ENCODE assay signal across 10 cellular contexts in the genomic region with DNA sequence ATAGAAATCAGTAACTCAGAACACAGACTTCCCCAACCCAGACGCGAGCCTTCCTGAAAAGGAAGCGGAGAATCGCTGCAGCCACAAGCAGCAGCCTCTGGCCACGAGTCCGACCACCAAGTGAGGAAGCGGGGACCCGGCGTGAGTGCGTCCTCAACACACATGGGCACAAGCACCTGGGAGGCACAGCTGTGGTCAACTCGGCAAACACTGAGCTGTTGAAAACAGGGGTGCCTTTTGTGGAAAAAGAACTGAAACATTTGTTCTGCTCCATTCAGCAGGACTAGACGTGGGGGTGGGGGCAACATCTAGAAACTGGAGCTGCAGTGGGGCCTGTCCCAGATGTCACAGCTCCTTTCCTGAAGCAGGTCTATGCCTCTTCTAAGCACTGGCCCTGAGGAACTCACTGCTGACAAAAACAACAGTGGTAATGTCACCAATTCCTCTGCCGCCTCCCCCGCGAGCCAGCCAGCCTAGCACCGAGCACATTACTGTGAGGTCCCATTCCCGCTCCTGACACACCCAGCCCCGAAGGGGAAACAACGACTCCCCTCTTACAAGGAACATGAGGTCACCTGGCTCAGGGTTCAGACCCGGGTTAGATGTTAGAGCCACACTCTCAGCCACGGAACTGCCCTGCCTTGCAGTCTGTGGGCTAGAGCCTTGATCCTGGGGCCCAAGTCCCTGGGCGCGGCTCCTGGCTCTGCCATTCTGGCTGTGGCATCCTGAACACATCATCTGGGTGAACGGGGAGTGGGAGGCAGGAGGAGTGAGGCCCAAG. TPM values are rescaled to one million over a fixed set of nuclear protein-coding genes. Genes with fewer than 3 reads are reported as not detected.
DNase-seq lines count a peak whose midpoint lies in the region; ATAC-seq, FAIRE-seq and TF ChIP-seq lines count a peak whose summit lies in the region.
"Had no signal": no experiment of that assay in that cellular context is flagged by ENCODE, and none has a peak within 500 bp of the region (broad histone marks: within the 10 kb centered on the region; RNA-seq: fewer than 3 reads in every experiment).

No MANE protein-coding gene starts in this region.

- no peak for FAIRE-seq in D721Med (lab: Jason Lieb, UNC)
- FAIRE-seq: G401.6 had no signal

- H3K4me1 Mint-ChIP-seq in CD4-positive, alpha-beta T cell (ENCODE audit: low read depth) = peaks cover 79% of the 10 kb centered on the region
- peaks cover 80 to 91% (median 80%) of the 10 kb centered on the region in 3 donors for H3K4me1 Mint-ChIP-seq in T-cell

- no peaks in the 10 kb centered on the region for H3K9me3 Mint-ChIP-seq in CD4-positive, alpha-beta T cell
- no peaks in the 10 kb centered on the region for H3K9me3 Mint-ChIP-seq in T-cell

- H3K36me3 Mint-ChIP-seq in CD4-positive, alpha-beta T cell (ENCODE audit: low read depth) = peaks cover 20% of the 10 kb centered on the region
- H3K36me3 Mint-ChIP-seq in T-cell = peaks cover 13% of the 10 kb centered on the region

- peak overlapping the region; percentile 95 for H3K27ac Mint-ChIP-seq in CD4-positive, alpha-beta T cell
- H3K27ac Mint-ChIP-seq in T-cell = peak overlapping the region; percentile 97 to 99

- POLR2A ChIA-PET in CD4-positive, alpha-beta T cell (lab: Charles Lee) = interaction anchor here (0.6 to 11.7 kb wide), 10 partner anchors 8 to 175 kb away, joined by 3 to 145 read pairs (median 12); partner anchors contain the start of gene KDM8
- POLR2A ChIA-PET in T-cell (lab: Charles Lee) = interaction anchor here in 1 of 2 donors (0.6 to 0.7 kb wide), 4 partner anchors 9 to 1995 kb away, joined by 3 to 6 read pairs (median 4); no protein-coding TSS in a partner anchor

- H3K27me3 Mint-ChIP-seq in CD4-positive, alpha-beta T cell = no peaks in the 10 kb centered on the region
- H3K27me3 Mint-ChIP-seq in T-cell = no peaks in the 10 kb centered on the region

- intact Hi-C loops in CD4-positive, alpha-beta T cell (cut with DNase I, micrococcal nuclease) = loop anchor here in 1 of 2 experiments (5.0 kb wide), 2 partner anchors 35 to 55 kb away; no protein-coding TSS in a partner anchor
- intact Hi-C loops in Right ventricle myocardium inferior (cut with DNase I) = loop anchor here (5.0 kb wide), 1 partner anchor 95 kb away; no protein-coding TSS in a partner anchor

- H3K4me3 Mint-ChIP-seq in CD4-positive, alpha-beta T cell = peak overlapping the region; percentile 80
- H3K4me3 Mint-ChIP-seq in T-cell = peak overlapping the region; percentile 64 to 85 (median 68)

- TF ChIP-seq CTCF in CD4-positive, alpha-beta T cell (IDR thresholded peaks at IDR 0.05) = no peak
- no peak for TF ChIP-seq CTCF in D721Med (IDR thresholded peaks at IDR 0.05; ENCODE audit: insufficient read depth, missing control alignments)

- H3K27ac ChIP-seq in CD4-positive, alpha-beta T cell (ENCODE audit: low read depth, low read length) = peak overlapping the region; percentile 95
- H3K27ac ChIP-seq: thoracic aorta had no signal

- peak in 7 of 10 experiments; percentile 12 to 54 (median 35) for DNase-seq in CD4-positive, alpha-beta T cell
- DNase-seq in T-cell = peak in 15 of 34 experiments; percentile 10 to 52 (median 29)
- peak; percentile 75 for DNase-seq in medulla oblongata (ENCODE audit: extremely low spot score)
- no peak for DNase-seq in D721Med (ENCODE audit: insufficient read length, low spot score)
- no peak for DNase-seq in NCI-H2171 (lab: John Stamatoyannopoulos, UW)
- no peak for DNase-seq in Right ventricle myocardium inferior (ENCODE audit: missing footprints)
- no peak for DNase-seq in H4 (ENCODE audit: low spot score)

- CTCF ChIA-PET in CD4-positive, alpha-beta T cell (lab: Charles Lee) = interaction anchor here (0.7 to 7.3 kb wide), 6 partner anchors 53 to 218 kb away, joined by 3 to 105 read pairs (median 31); no protein-coding TSS in a partner anchor
- CTCF ChIA-PET in T-cell (lab: Charles Lee) = interaction anchor here (0.5 to 3.7 kb wide), 6 partner anchors 16 to 135 kb away, joined by 3 to 17 read pairs (median 4); no protein-coding TSS in a partner anchor

- ATAC-seq in CD4-positive, alpha-beta T cell (ENCODE audit: poor library complexity) = no peak
- ATAC-seq in GM21825 (IDR thresholded peaks at IDR 0.05; ENCODE audit: unreplicated experiment) (peak; percentile 54), T-cell (replicated peaks in 1 of 4) (no peak), Right ventricle myocardium inferior (no peak)

- no peaks in the 10 kb centered on the region for H3K9me3 ChIP-seq in CD4-positive, alpha-beta T cell (ENCODE audit: control insufficient read depth, low read length)
- H3K9me3 ChIP-seq: thoracic aorta had no signal

- no peaks in the 10 kb centered on the region for H3K27me3 ChIP-seq in CD4-positive, alpha-beta T cell (ENCODE audit: control insufficient read depth, insufficient read depth, low read length)

RNA-seq across cellular contexts. Expression of gene KDM8, which starts 28.9 kb away (rescaled TPM):
- 10 to 100 TPM; 15.1 to 17.3 TPM for total RNA-seq in CD4-positive, alpha-beta T cell
- 10 to 100 TPM; 13.4 to 25.6 (median 23.5) TPM for total RNA-seq in T-cell
- total RNA-seq in Right ventricle myocardium inferior = 3.5 TPM
- total RNA-seq in H4 (2014; rRNA removed; shearing (Covaris generic)) = 3.6 and 5.0 TPM in 2 replicates

RNA-seq across cellular contexts. Expression of gene NSMCE1, which starts 36.3 kb away (rescaled TPM):
- 10 to 100 TPM; 31.9 to 33.9 TPM for total RNA-seq in CD4-positive, alpha-beta T cell
- total RNA-seq in T-cell (10 to 100 TPM; 53.5 to 83.2 (median 73.9) TPM), Right ventricle myocardium inferior (35.8 TPM)
- 49.4 and 52.6 TPM in 2 replicates for total RNA-seq in H4 (2014; rRNA removed; shearing (Covaris generic))

Comparison
In these comparisons a context has a peak if more than half of its experiments do, and no peak if none do; other contexts are left out.
1. DNase-seq: peak in CD4-positive, alpha-beta T cell (7 of 10) and medulla oblongata (single experiment); none in D721Med (single experiment), NCI-H2171 (single experiment), Right ventricle myocardium inferior (single experiment) and H4 (single experiment).